Comparison of ENCODE assay signal across 1 cellular context in the genomic region with DNA sequence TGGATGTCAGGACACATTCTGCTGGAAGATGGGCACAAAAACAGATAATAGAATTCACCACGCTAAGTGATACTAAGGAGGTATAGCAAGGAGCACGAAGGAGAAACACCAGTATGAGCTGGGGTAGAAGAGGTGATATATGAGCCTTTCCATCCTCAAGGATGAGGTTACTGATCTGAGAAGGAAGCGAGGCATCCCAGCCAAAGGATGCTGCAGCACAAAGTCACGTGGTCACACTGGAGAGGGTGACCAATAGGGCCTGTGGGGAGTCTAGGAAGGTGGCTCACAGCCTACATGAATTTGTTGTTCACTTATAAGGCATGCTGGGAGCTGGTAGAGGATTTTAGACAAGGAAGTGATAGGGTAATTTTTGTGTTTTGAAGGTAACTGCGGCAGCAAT.
TF ChIP-seq lines count a peak whose summit lies in the region.

No MANE protein-coding gene starts in this region.

TF ChIP-seq in HepG2, 621 proteins besides CTCF, POLR2A, EP300 and RAD21:
- TF ChIP-seq ZC3H13 (CRISPR knock-in tag; IDR thresholded peaks at IDR 0.05) (0 out of 2 replicates have a peak, but pooled peaks have one; percentile 7), RAD51 (IDR thresholded peaks at IDR 0.05; ENCODE audit: borderline replicate concordance) (0 out of 2 replicates have a peak, but pooled peaks have one; percentile 3), ZNF230 (CRISPR knock-in tag; IDR thresholded peaks at IDR 0.05) (0 out of 2 replicates have a peak, but pooled peaks have one; percentile 42), ZNF570 (CRISPR knock-in tag; IDR thresholded peaks at IDR 0.05; ENCODE audit: borderline replicate concordance) (0 out of 2 replicates have a peak, but pooled peaks have one; percentile 64), MEIS1 (CRISPR knock-in tag; IDR thresholded peaks at IDR 0.05; ENCODE audit: borderline replicate concordance) (0 out of 2 replicates have a peak, but pooled peaks have one; percentile 26), ZFYVE20 (CRISPR knock-in tag; IDR thresholded peaks at IDR 0.05; ENCODE audit: borderline replicate concordance, low read depth) (no peak)
- TF ChIP-seq, protein P1, sequence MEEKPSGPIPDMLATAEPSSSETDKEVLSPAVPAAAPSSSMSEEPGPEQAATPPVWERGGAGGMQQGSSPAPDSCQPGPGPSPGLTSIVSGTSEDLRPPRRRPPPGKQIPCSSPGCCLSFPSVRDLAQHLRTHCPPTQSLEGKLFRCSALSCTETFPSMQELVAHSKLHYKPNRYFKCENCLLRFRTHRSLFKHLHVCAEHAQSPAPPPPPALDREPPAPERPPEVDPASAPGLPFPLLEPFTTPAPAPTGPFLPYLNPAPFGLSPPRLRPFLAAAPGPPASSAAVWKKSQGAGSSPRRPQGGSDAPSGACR (CRISPR knock-in tag; IDR thresholded peaks at IDR 0.05): no peak
- TF ChIP-seq, protein P2, sequence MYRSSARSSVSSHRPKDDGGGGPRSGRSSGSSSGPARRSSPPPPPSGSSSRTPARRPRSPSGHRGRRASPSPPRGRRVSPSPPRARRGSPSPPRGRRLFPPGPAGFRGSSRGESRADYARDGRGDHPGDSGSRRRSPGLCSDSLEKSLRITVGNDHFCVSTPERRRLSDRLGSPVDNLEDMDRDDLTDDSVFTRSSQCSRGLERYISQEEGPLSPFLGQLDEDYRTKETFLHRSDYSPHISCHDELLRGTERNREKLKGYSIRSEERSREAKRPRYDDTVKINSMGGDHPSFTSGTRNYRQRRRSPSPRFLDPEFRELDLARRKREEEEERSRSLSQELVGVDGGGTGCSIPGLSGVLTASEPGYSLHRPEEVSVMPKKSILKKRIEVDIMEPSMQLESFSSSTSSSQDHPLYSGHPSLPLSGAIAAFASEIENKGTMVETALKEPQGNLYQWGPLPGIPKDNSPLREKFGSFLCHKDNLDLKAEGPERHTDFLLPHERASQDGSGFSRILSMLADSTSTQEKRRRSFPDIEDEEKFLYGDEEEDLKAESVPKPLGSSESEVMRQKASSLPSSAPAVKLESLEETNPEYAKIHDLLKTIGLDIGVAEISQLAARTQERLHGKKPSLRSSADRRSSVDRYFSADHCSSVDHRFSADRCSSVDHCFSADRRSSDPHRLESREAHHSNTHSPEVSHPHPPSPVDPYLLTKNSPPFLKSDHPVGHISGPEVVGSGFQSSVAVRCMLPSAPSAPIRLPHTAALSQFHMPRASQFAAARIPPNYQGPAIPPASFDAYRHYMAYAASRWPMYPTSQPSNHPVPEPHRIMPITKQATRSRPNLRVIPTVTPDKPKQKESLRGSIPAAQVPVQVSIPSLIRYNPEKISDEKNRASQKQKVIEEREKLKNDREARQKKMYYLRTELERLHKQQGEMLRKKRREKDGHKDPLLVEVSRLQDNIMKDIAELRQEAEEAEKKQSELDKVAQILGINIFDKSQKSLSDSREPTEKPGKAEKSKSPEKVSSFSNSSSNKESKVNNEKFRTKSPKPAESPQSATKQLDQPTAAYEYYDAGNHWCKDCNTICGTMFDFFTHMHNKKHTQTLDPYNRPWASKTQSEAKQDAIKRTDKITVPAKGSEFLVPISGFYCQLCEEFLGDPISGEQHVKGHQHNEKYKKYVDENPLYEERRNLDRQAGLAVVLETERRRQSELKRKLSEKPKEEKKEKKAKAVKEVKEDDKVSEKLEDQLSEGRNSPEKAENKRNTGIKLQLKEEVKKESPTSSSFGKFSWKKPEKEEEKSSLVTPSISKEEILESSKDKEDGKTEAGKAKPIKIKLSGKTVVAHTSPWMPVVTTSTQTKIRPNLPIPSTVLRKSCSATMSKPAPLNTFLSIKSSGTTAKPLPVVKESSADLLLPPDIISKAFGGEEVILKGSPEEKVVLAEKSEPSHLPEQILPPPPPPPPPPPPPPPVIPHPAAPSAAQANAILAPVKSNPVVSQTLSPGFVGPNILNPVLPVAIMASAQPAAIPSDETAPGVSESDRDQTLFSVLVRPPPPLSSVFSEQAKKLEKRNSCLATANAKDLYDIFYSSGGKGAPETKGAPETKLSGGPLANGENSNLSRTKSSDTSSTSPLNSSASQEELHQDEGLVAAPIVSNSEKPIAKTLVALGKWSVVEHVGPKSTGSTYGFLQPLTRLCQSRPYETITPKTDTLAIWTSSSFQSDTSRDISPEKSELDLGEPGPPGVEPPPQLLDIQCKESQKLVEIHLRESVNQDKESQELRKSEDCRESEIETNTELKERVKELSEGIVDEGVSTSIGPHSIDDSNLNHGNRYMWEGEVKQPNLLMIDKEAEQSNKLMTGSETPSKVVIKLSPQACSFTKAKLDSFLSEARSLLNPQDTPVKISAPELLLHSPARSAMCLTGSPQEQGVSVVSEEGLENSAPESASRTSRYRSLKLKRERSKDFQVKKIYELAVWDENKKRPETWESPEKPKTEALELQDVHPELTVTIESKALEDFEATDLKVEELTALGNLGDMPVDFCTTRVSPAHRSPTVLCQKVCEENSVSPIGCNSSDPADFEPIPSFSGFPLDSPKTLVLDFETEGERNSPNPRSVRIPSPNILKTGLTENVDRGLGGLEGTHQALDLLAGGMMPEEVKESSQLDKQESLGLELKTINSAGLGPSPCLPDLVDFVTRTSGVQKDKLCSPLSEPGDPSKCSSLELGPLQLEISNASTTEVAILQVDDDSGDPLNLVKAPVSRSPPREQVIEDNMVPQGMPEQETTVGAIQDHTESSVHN (CRISPR knock-in tag; IDR thresholded peaks at IDR 0.05): peak; percentile 40; the same call in 1 of the 2 replicates
